ENCODE assay signal across 15 cellular contexts in the genomic region with DNA sequence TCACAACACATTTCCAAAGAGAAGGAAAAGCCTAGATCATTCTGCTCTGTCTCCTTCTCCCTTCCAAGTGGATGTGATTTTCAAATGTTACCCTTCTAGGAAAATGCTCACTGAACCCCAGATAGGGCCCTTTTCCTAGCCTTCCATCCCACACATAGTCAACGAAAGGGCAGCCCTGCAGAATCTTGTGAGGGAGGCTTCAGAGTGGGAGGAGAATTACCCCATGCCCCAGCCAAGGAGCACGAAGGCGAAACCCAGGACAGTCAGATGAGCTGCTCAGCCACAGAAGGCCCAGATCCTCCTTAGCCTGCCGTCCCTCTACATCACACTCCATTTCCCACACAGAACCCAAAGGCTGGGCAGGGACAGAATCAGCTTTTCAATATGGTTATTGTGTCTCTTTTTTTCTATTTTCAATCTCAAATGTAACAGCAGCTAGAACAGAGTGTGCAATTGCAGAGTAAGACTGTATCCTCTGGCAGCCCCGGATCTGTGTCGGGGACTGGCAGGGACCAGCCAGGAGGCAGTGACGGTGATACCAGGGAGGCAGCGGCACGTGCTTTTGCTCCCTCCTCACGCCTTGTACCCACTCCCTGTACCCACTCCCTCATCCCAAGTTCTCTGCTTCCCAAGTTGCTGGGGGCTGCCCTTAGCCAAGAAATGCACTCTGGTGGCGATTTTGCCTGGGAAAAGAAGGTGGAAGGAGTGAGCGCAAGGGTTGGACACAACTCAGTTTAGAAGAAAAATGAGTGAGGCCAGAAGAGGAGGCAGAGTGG. TPM values are rescaled to one million over a fixed set of nuclear protein-coding genes. Genes with fewer than 3 reads are reported as not detected.
DNase-seq lines count a peak whose midpoint lies in the region; ATAC-seq and TF ChIP-seq lines count a peak whose summit lies in the region.
"Had no signal": no experiment of that assay in that cellular context is flagged by ENCODE, and none has a peak within 500 bp of the region (broad histone marks: within the 10 kb centered on the region; RNA-seq: fewer than 3 reads in every experiment).

No MANE protein-coding gene starts in this region.

- H3K27me3 ChIP-seq in CD4-positive, alpha-beta T cell (ENCODE audit: control insufficient read depth, insufficient read depth, low read length) = peaks cover 13% of the 10 kb centered on the region
- H3K27me3 ChIP-seq in testis = no peaks in the 10 kb centered on the region

- POLR2A ChIA-PET in CD4-positive, alpha-beta T cell (lab: Charles Lee) = no interaction called here

- CTCF ChIA-PET in CD4-positive, alpha-beta T cell (lab: Charles Lee) = no interaction called here

- ATAC-seq in CD4-positive, alpha-beta T cell (ENCODE audit: poor library complexity) = no peak
- ATAC-seq in GM18520 (IDR thresholded peaks at IDR 0.05; ENCODE audit: unreplicated experiment) = no peak
- ATAC-seq: HCT116 had no signal

- H3K27ac Mint-ChIP-seq in CD4-positive, alpha-beta T cell = no peak overlapping the region
- H3K27ac Mint-ChIP-seq in brain (peak overlapping the region; percentile 46 to 96 (median 77)), nephron (peak overlapping the region in 2 of 3 experiments; percentile 46 to 65)

- peaks cover 19% of the 10 kb centered on the region for H3K4me1 ChIP-seq in testis

- no peak for TF ChIP-seq POLR2A in testis (IDR thresholded peaks at IDR 0.05)

- H3K27me3 Mint-ChIP-seq in CD4-positive, alpha-beta T cell = peaks cover 7% of the 10 kb centered on the region
- H3K27me3 Mint-ChIP-seq in brain = peaks cover 8% of the 10 kb centered on the region
- peaks cover 43% of the 10 kb centered on the region for H3K27me3 Mint-ChIP-seq in nephron (ENCODE audit: low read depth)

- no peaks in the 10 kb centered on the region for H3K9me3 ChIP-seq in CD4-positive, alpha-beta T cell (ENCODE audit: control insufficient read depth, low read length)
- H3K9me3 ChIP-seq in testis = no peaks in the 10 kb centered on the region

- TF ChIP-seq CTCF in CD4-positive, alpha-beta T cell (IDR thresholded peaks at IDR 0.05) = no peak
- TF ChIP-seq CTCF in brain (conservative IDR thresholded peaks at IDR 0.05) = no peak
- TF ChIP-seq CTCF in nephron (IDR thresholded peaks at IDR 0.05; ENCODE audit: unreplicated experiment in 3 of 3) = no peak
- no peak for TF ChIP-seq CTCF in testis (IDR thresholded peaks at IDR 0.05)

- H3K36me3 Mint-ChIP-seq in CD4-positive, alpha-beta T cell (ENCODE audit: low read depth) = no peaks in the 10 kb centered on the region
- H3K36me3 Mint-ChIP-seq in brain (no peaks in the 10 kb centered on the region), nephron (ENCODE audit: low read depth) (no peaks in the 10 kb centered on the region)

- intact Hi-C loops in CD4-positive, alpha-beta T cell (cut with DNase I, micrococcal nuclease) = loop anchor here (2.0 to 10.0 kb wide), 6 partner anchors 59 to 527 kb away; no protein-coding TSS in a partner anchor
- intact Hi-C loops in testis (cut with DNase I; ENCODE audit: low total_unique reads) = no loop called here
- intact Hi-C loops in posterior vena cava (cut with DNase I) = loop anchor here in 1 of 2 donors (5.0 kb wide), 1 partner anchor 791 kb away; no protein-coding TSS in a partner anchor

- peak in 1 of 10 experiments; percentile 4 for DNase-seq in CD4-positive, alpha-beta T cell
- DNase-seq in testis (peak; percentile 62), posterior vena cava (ENCODE audit: low spot score) (no peak), NCI-H1092 (lab: John Stamatoyannopoulos, UW) (no peak), NCI-H345 (lab: John Stamatoyannopoulos, UW) (no peak)
- DNase-seq: 8988T, AML-193, DMS53, GM23248 had no signal

- WGBS in testis, 2 donors = 61 to 72% methylated on average over 12 of the region's 12 CpGs

- H3K9me3 Mint-ChIP-seq in CD4-positive, alpha-beta T cell = no peaks in the 10 kb centered on the region
- peaks cover 0 to 7% (median 0%) of the 10 kb centered on the region in 5 experiments for H3K9me3 Mint-ChIP-seq in brain
- no peaks in the 10 kb centered on the region for H3K9me3 Mint-ChIP-seq in nephron

- no peaks in the 10 kb centered on the region for H3K36me3 ChIP-seq in testis (ENCODE audit: low read depth, missing control alignments)
- H3K36me3 ChIP-seq: BLaER1 had no signal

- H3K27ac ChIP-seq in CD4-positive, alpha-beta T cell (ENCODE audit: low read depth, low read length) = no peak overlapping the region
- peak overlapping the region in 1 of 2 donors; percentile 11 for H3K27ac ChIP-seq in testis
- H3K27ac ChIP-seq: BLaER1, GM23248 had no signal

- peak overlapping the region; percentile 11 for H3K4me3 Mint-ChIP-seq in CD4-positive, alpha-beta T cell
- peak overlapping the region in 2 of 5 experiments; percentile 29 to 47 for H3K4me3 Mint-ChIP-seq in brain
- H3K4me3 Mint-ChIP-seq in nephron = peak overlapping the region in 2 of 3 experiments; percentile 37 to 70

- H3K4me3 ChIP-seq in testis = no peak overlapping the region
- H3K4me3 ChIP-seq: BLaER1, GM23248 had no signal

- H3K4me1 Mint-ChIP-seq in CD4-positive, alpha-beta T cell (ENCODE audit: low read depth) = peaks cover 9% of the 10 kb centered on the region
- peaks cover 52% of the 10 kb centered on the region for H3K4me1 Mint-ChIP-seq in brain
- H3K4me1 Mint-ChIP-seq in nephron = peaks cover 22% of the 10 kb centered on the region

RNA-seq across cellular contexts. Expression of a gene that starts 3.7 kb away (rescaled TPM):
- 1 to 10 TPM; 8.1 to 8.2 TPM for total RNA-seq in CD4-positive, alpha-beta T cell
- polyA plus RNA-seq in brain (ENCODE audit: insufficient read depth, low read depth, low replicate concordance) = 11.0 TPM
- total RNA-seq in testis = 10 to 100 TPM; 36.9 to 63.4 TPM
- 55.4 TPM for polyA plus RNA-seq in testis (ENCODE audit: insufficient read depth, low read depth, low replicate concordance)
- 1 to 10 TPM; 1.4 to 1.7 TPM for total RNA-seq in posterior vena cava
- total RNA-seq: HT-29 had no signal

Comparison
In these comparisons a context has a peak if more than half of its experiments do, and no peak if none do; other contexts are left out.
1. RNA of a gene that starts 3.7 kb away (total RNA-seq): 36.9 to 63.4 TPM in testis; 8.1 to 8.2 TPM in CD4-positive, alpha-beta T cell and 1.4 to 1.7 TPM in posterior vena cava; every median in the first group is over 4 times any median in the second.